ENCODE assay signal across 19 cellular contexts in the genomic region with DNA sequence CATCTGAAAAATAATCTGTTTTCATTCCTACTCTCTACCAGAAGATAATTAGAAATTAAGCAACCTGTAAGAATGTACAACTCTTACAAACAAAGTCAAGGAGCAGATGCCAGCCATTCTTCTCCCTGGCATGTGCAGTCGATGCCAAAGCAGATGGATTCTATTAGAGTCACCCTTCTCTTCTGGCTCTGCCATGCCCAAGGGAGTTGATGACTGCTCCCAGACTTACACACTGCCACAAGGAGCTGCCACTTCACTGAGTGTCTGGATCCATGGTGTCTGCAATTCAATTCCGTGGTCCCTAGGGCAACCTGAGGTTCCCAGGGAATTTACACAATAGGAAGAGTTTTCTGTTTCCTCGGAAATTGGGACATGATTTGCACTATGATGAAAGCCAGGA.
A peak's percentile ranks its signal among the peaks of the same experiment; 100 is the strongest.
DNase-seq lines count a peak whose midpoint lies in the region; ATAC-seq, FAIRE-seq and TF ChIP-seq lines count a peak whose summit lies in the region.
"Had no signal": no experiment of that assay in that cellular context is flagged by ENCODE, and none has a peak within 500 bp of the region (broad histone marks: within the 10 kb centered on the region; RNA-seq: fewer than 3 reads in every experiment).

No MANE protein-coding gene starts in this region.

- peak overlapping the region; percentile 70 for H2AFZ ChIP-seq in mammary epithelial cell (ENCODE audit: low read depth, low read length)

- FAIRE-seq in kidney (lab: Jason Lieb, UNC) = no peak

- dilution Hi-C loops in mammary epithelial cell (cut with HindIII; ENCODE audit: low sequenced_read_pairs) = no loop called here

- no peak overlapping the region for H3K9ac ChIP-seq in mammary epithelial cell (ENCODE audit: insufficient read depth, low read length)
- H3K9ac ChIP-seq in kidney (ENCODE audit: low read length in 2 of 2) = no peak overlapping the region

- H3K9me3 ChIP-seq in mammary epithelial cell (replicated peaks; ENCODE audit: insufficient read depth, low read length) (peaks cover 8% of the 10 kb centered on the region), psoas muscle (peaks cover 9% of the 10 kb centered on the region), kidney (ENCODE audit: control insufficient read depth in 1 of 2, low read length in 2 of 2) (no peaks in the 10 kb centered on the region)

- no peaks in the 10 kb centered on the region for H4K20me1 ChIP-seq in mammary epithelial cell (ENCODE audit: insufficient read depth, low read length)

- CTCF ChIA-PET in mammary epithelial cell (lab: Charles Lee; ENCODE audit: low non-redundant PET) = no interaction called here

- ATAC-seq in psoas muscle (peak in 3 of 4 donors; percentile 39 to 69 (median 40)), GM18511 (IDR thresholded peaks at IDR 0.05; ENCODE audit: unreplicated experiment) (no peak)
- ATAC-seq: left cardiac atrium; naive thymus-derived CD8-positive, alpha-beta T cell; stimulated activated naive B cell treated with anti-CD40 and anti-IgM and Interleukin-4, amounts not matched to agents 10 μg/mL and 1 μg/mL and 100 μg/mL, for 72 hours had no signal

- TF ChIP-seq CTCF in mammary epithelial cell (conservative IDR thresholded peaks at IDR 0.05 in 1 of 2, IDR thresholded peaks at IDR 0.05 in 1 of 2; ENCODE audit: extremely low read depth in 1 of 2, insufficient read depth in 1 of 2, low read depth in 1 of 2, low read length in 2 of 2) (no peak), psoas muscle (IDR thresholded peaks at IDR 0.05) (no peak), kidney (IDR thresholded peaks at IDR 0.05; ENCODE audit: borderline replicate concordance, extremely low read depth, insufficient read depth) (no peak)

- peak overlapping the region; percentile 61 for H3K4me2 ChIP-seq in mammary epithelial cell (ENCODE audit: insufficient read depth, low read depth, low read length)

- peak; percentile 22 for DNase-seq in EH (ENCODE audit: low read depth)
- peak; percentile 74 for DNase-seq in NCI-H2171 treated with DMSO at 0.1 percent for 48 hours (lab: John Stamatoyannopoulos, UW)
- no peak for DNase-seq in mammary epithelial cell
- DNase-seq in psoas muscle = no peak
- no peak for DNase-seq in activated T-cell treated with anti-CD3 and anti-CD28 coated beads, Interleukin-2, amount 50 U/mL, for 48 hours
- DNase-seq in kidney = no peak
- DNase-seq: activated B cell treated with CpG ODN at 0.5 μM for 24 hours; activated CD4-positive, alpha-beta memory T cell treated with anti-CD3 and anti-CD28 coated beads for 36 hours; activated naive CD8-positive, alpha-beta T cell treated with anti-CD3 and anti-CD28 coated beads, Interleukin-2, amount 10 ng/mL, durations not matched to agents 7 days and 5 days; CD4-positive, CD25-positive, alpha-beta regulatory T cell; head of caudate nucleus; KBM-7; left cardiac atrium; MV-4-11; naive thymus-derived CD8-positive, alpha-beta T cell; NCI-H526; stimulated activated CD4-positive, alpha-beta T cell treated with anti-CD3 and anti-CD28 coated beads, Interleukin-4, amount 100 ng/mL, for 1 hour; stimulated activated naive B cell treated with anti-CD40 and anti-IgM and Interleukin-4, amounts not matched to agents 10 μg/mL and 1 μg/mL and 100 μg/mL, for 72 hours had no signal

- no peaks in the 10 kb centered on the region for H3K27me3 ChIP-seq in mammary epithelial cell (ENCODE audit: insufficient read depth, low read length)
- H3K27me3 ChIP-seq in psoas muscle (ENCODE audit: insufficient read depth in 3 of 3, low read length in 2 of 3) = no peaks in the 10 kb centered on the region

- H3K27ac ChIP-seq in mammary epithelial cell (ENCODE audit: insufficient read depth, low read depth, low read length) = no peak overlapping the region
- H3K27ac ChIP-seq in psoas muscle = no peak overlapping the region
- no peak overlapping the region for H3K27ac ChIP-seq in kidney (ENCODE audit: low read depth in 2 of 2, low read length in 2 of 2)

- peaks cover 10% of the 10 kb centered on the region for H3K4me1 ChIP-seq in mammary epithelial cell (ENCODE audit: insufficient read depth, low read length)
- H3K4me1 ChIP-seq in psoas muscle = peaks cover 5% of the 10 kb centered on the region
- H3K4me1 ChIP-seq in kidney (ENCODE audit: control insufficient read depth in 1 of 2, insufficient read depth in 1 of 2, low read depth in 1 of 2, low read length in 2 of 2) = no peaks in the 10 kb centered on the region

- H3K4me3 ChIP-seq in mammary epithelial cell (replicated peaks in 1 of 3; ENCODE audit: insufficient read depth in 1 of 3, low read depth in 2 of 3, low read length in 3 of 3) = no peak overlapping the region
- H3K4me3 ChIP-seq in psoas muscle = no peak overlapping the region
- H3K4me3 ChIP-seq in kidney (ENCODE audit: low read length in 2 of 2) = no peak overlapping the region

- H3K36me3 ChIP-seq in mammary epithelial cell (ENCODE audit: insufficient read depth, low read length) (no peaks in the 10 kb centered on the region), psoas muscle (ENCODE audit: insufficient read depth in 1 of 2, low read depth in 1 of 2) (no peaks in the 10 kb centered on the region), kidney (ENCODE audit: control insufficient read depth in 1 of 2, insufficient read depth in 2 of 2, low read length in 2 of 2) (no peaks in the 10 kb centered on the region)

- 14% methylated on average over 3 of the region's 3 CpGs for WGBS in mammary epithelial cell (ENCODE audit: low coverage, missing lambda C conversion rate)
- 53 to 77% (median 57%) methylated on average over 3 of the region's 3 CpGs for WGBS in psoas muscle, 3 donors

- H3K79me2 ChIP-seq in mammary epithelial cell (ENCODE audit: insufficient read depth, low read length) = no peaks in the 10 kb centered on the region

- intact Hi-C loops in mammary epithelial cell (cut with micrococcal nuclease) = no loop called here
- intact Hi-C loops in psoas muscle (cut with DNase I) = no loop called here
- intact Hi-C loops in kidney (cut with DNase I) = no loop called here

- no TSS peak for BruUV-seq in mammary epithelial cell (replicated peaks; lab: Mats Ljungman, UMichigan)

- in situ Hi-C loops in mammary epithelial cell (cut with MboI; ENCODE audit: low sequenced_read_pairs in 2 of 2) = no loop called here

Comparison
In these comparisons a context has a peak if more than half of its experiments do, and no peak if none do; other contexts are left out.
1. DNase-seq: peak in EH (single experiment) and NCI-H2171 treated with DMSO at 0.1 percent for 48 hours (single experiment); none in mammary epithelial cell (single experiment), psoas muscle (0 of 2), activated T-cell treated with anti-CD3 and anti-CD28 coated beads, Interleukin-2, amount 50 U/mL, for 48 hours (0 of 2) and kidney (single experiment).